Comparison of ENCODE assay signal across 26 cellular contexts in the genomic region with DNA sequence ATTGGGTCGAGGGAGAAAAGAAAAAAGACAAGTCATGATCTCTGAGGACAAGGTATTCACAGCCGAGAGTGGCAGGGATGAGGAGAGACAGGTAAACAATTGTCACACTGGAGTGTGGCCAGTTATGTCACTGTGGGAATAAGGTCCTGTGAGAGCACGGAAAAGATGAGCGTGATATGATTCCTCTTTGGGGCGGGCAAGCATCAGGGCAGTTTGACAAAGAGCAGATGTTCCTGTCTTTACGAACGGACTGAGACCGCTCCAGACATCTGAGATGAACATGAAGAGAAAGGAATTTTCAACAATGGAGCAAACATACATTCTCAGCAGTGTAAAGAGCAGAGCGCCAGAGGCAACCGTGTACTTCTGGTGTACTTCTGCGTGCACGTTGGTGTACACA.
"Had no signal": no experiment of that assay in that cellular context is flagged by ENCODE, and none has a peak within 500 bp of the region (broad histone marks: within the 10 kb centered on the region; RNA-seq: fewer than 3 reads in every experiment).

No MANE protein-coding gene starts in this region.

- H3K9ac ChIP-seq: parathyroid adenoma had no signal

- DNase-seq: naive thymus-derived CD8-positive, alpha-beta T cell; nephron progenitor cell; occipital lobe; ovary; psoas muscle; right cardiac atrium; right lobe of liver; sigmoid colon; small intestine; stimulated activated CD4-positive, alpha-beta T cell treated with anti-CD3 and anti-CD28 coated beads, Interleukin-1b, Interleukin-23, amount 100 ng/mL, for 48 hours; stimulated activated CD4-positive, alpha-beta T cell treated with anti-CD3 and anti-CD28 coated beads, Interleukin-4, amount 100 ng/mL, for 1 hour; stimulated activated CD4-positive, alpha-beta T cell treated with anti-CD3 and anti-CD28 coated beads, Interleukin-4, amount 100 ng/mL, for 4 hours; stimulated activated CD8-positive, alpha-beta memory T cell treated with anti-CD3 and anti-CD28 coated beads, Interleukin-4, amount 100 ng/mL, for 48 hours; stimulated activated naive CD4-positive, alpha-beta T cell; stimulated activated naive CD8-positive, alpha-beta T cell treated with anti-CD3 and anti-CD28 coated beads, Interleukin-15, amount 100 ng/mL, for 72 hours; stimulated activated naive CD8-positive, alpha-beta T cell treated with anti-CD3 and anti-CD28 coated beads, Interleukin-15, Interleukin-2, amounts not matched to agents 100 U/mL and 50 U/mL, for 24 hours; substantia nigra; testis; tibial artery; transverse colon; upper lobe of right lung; uterus had no signal

- H3K4me3 ChIP-seq: ovary, psoas muscle, right lobe of liver, sigmoid colon, suprapubic skin, testis, tibial artery, transverse colon, upper lobe of right lung, uterus had no signal

- H3K27me3 ChIP-seq: ovary, right lobe of liver, sigmoid colon, suprapubic skin, testis, tibial artery, transverse colon, upper lobe of right lung, uterus had no signal

- H3K9me3 ChIP-seq: ovary, psoas muscle, right lobe of liver, sigmoid colon, suprapubic skin, testis, tibial artery, transverse colon, upper lobe of right lung, uterus had no signal

- H3K79me2 ChIP-seq: parathyroid adenoma had no signal

- ATAC-seq: naive thymus-derived CD8-positive, alpha-beta T cell; natural killer cell treated with Interleukin-12 subunit alpha and Interleukin-12 subunit beta and Interleukin-15 and Interleukin-18, amount 100 ng/mL, for 72 hours; psoas muscle; right cardiac atrium; stimulated activated memory B cell treated with anti-CD40 and anti-IgM and Interleukin-4, amounts not matched to agents 10 μg/mL and 1 μg/mL and 100 μg/mL, for 72 hours; stimulated activated naive CD8-positive, alpha-beta T cell treated with anti-CD3 and anti-CD28 coated beads, Interleukin-15, amount 100 ng/mL, for 72 hours; stimulated activated naive CD8-positive, alpha-beta T cell treated with anti-CD3 and anti-CD28 coated beads, Interleukin-15, Interleukin-2, amounts not matched to agents 100 U/mL and 50 U/mL, for 24 hours; upper lobe of right lung had no signal

- H3K36me3 ChIP-seq: ovary, right lobe of liver, sigmoid colon, suprapubic skin, tibial artery, transverse colon, upper lobe of right lung, uterus had no signal

- H3K27ac ChIP-seq: ovary, parathyroid adenoma, psoas muscle, right lobe of liver, suprapubic skin, testis, tibial artery, transverse colon, upper lobe of right lung, uterus had no signal

- H3K4me1 ChIP-seq: parathyroid adenoma, psoas muscle, right lobe of liver, suprapubic skin, testis, tibial artery, transverse colon, upper lobe of right lung, uterus had no signal

- H2AFZ ChIP-seq: parathyroid adenoma had no signal
